34 cellular contexts compared by ENCODE assay signal in genomic region chr5:160250826-160251225, GRCh38. TPM values are rescaled to one million over a fixed set of nuclear protein-coding genes. Genes with fewer than 3 reads are reported as not detected.
"Had no signal": no experiment of that assay in that cellular context is flagged by ENCODE, and none has a peak within 500 bp of the region (broad histone marks: within the 10 kb centered on the region; RNA-seq: fewer than 3 reads in every experiment).

No MANE protein-coding gene starts in this region.

- H3K27me3 Mint-ChIP-seq: activated naive CD4-positive, alpha-beta T cell treated with anti-CD3 and anti-CD28 coated beads, Interleukin-2, amount 50 U/mL, for 24 hours; activated T-helper 17 cell treated with anti-CD3 and anti-CD28 coated beads, Interleukin-2, amount 50 U/mL, for 72 hours had no signal

- H3K4me1 ChIP-seq: ascending aorta, SJCRH30 had no signal

- H3K9me3 ChIP-seq: ascending aorta, SJCRH30 had no signal

- H3K27ac Mint-ChIP-seq: activated CD4-positive, alpha-beta memory T cell treated with anti-CD3 and anti-CD28 coated beads, Interleukin-2, amount 10 ng/mL, durations not matched to agents 7 days and 5 days; activated CD8-positive, alpha-beta memory T cell treated with anti-CD3 and anti-CD28 coated beads, Interleukin-2, amount 10 ng/mL, durations not matched to agents 7 days and 5 days; activated naive CD4-positive, alpha-beta T cell treated with anti-CD3 and anti-CD28 coated beads, Interleukin-2, amount 50 U/mL, for 24 hours; activated naive CD8-positive, alpha-beta T cell treated with anti-CD3 and anti-CD28 coated beads, Interleukin-2, amount 10 ng/mL, durations not matched to agents 7 days and 5 days; activated T-cell treated with anti-CD3 and anti-CD28 coated beads, Interleukin-2, amount 50 U/mL, for 72 hours; activated T-helper 17 cell treated with anti-CD3 and anti-CD28 coated beads, Interleukin-2, amount 50 U/mL, for 72 hours had no signal

- H3K36me3 Mint-ChIP-seq: activated CD8-positive, alpha-beta memory T cell treated with anti-CD3 and anti-CD28 coated beads, Interleukin-2, amount 10 ng/mL, durations not matched to agents 7 days and 5 days; activated naive CD4-positive, alpha-beta T cell treated with anti-CD3 and anti-CD28 coated beads, Interleukin-2, amount 50 U/mL, for 24 hours; activated naive CD8-positive, alpha-beta T cell treated with anti-CD3 and anti-CD28 coated beads, Interleukin-2, amount 10 ng/mL, durations not matched to agents 7 days and 5 days had no signal

- DNase-seq: activated CD4-positive, alpha-beta memory T cell treated with anti-CD3 and anti-CD28 coated beads, Interleukin-2, amount 10 ng/mL, durations not matched to agents 7 days and 5 days; activated CD4-positive, alpha-beta T cell treated with anti-CD3 and anti-CD28 coated beads for 1 hour; activated CD4-positive, alpha-beta T cell treated with anti-CD3 and anti-CD28 coated beads for 48 hours; activated CD4-positive, CD25-positive, alpha-beta regulatory T cell; activated CD8-positive, alpha-beta memory T cell treated with anti-CD3 and anti-CD28 coated beads for 24 hours; activated CD8-positive, alpha-beta memory T cell treated with anti-CD3 and anti-CD28 coated beads, Interleukin-2, amount 10 ng/mL, durations not matched to agents 7 days and 5 days; activated effector memory CD4-positive, alpha-beta T cell treated with anti-CD3 and anti-CD28 coated beads, Interleukin-2, amount 50 U/mL, for 16 hours; activated naive CD4-positive, alpha-beta T cell treated with Interleukin-2 at 50 U/mL for 16 hours; activated naive CD8-positive, alpha-beta T cell treated with anti-CD3 and anti-CD28 coated beads, Interleukin-2, amount 10 ng/mL, durations not matched to agents 7 days and 5 days; activated T-cell treated with anti-CD3 and anti-CD28 coated beads, Interleukin-2, amount 50 U/mL, for 1 hour; activated T-cell treated with anti-CD3 and anti-CD28 coated beads, Interleukin-2, amount 50 U/mL, for 72 hours; amygdala; MM.1S; MV-4-11; NCI-H1092; NCI-H1436 treated with DMSO at 0.1 percent for 48 hours; NCI-H1694 treated with DMSO at 0.1 percent for 48 hours; NCI-H2029; NCI-H345; NCI-H524 treated with DMSO at 0.1 percent for 48 hours; SHP77; SJCRH30; T1000; WERI-Rb-1 had no signal

- H3K4me1 Mint-ChIP-seq: activated CD4-positive, alpha-beta memory T cell treated with anti-CD3 and anti-CD28 coated beads, Interleukin-2, amount 10 ng/mL, durations not matched to agents 7 days and 5 days; activated CD8-positive, alpha-beta memory T cell treated with anti-CD3 and anti-CD28 coated beads, Interleukin-2, amount 10 ng/mL, durations not matched to agents 7 days and 5 days; activated naive CD4-positive, alpha-beta T cell treated with anti-CD3 and anti-CD28 coated beads, Interleukin-2, amount 50 U/mL, for 24 hours; activated naive CD8-positive, alpha-beta T cell treated with anti-CD3 and anti-CD28 coated beads, Interleukin-2, amount 10 ng/mL, durations not matched to agents 7 days and 5 days; activated T-helper 17 cell treated with anti-CD3 and anti-CD28 coated beads, Interleukin-2, amount 50 U/mL, for 72 hours had no signal

- H3K27me3 ChIP-seq: ascending aorta, SJCRH30 had no signal

- H3K36me3 ChIP-seq: ascending aorta had no signal

- H3K4me3 ChIP-seq: ascending aorta, SJCRH30, SK-N-MC had no signal

- ATAC-seq: activated CD8-positive, alpha-beta memory T cell treated with anti-CD3 and anti-CD28 coated beads, Interleukin-2, amount 10 ng/mL, durations not matched to agents 7 days and 5 days; activated T-cell treated with anti-CD3 and anti-CD28 coated beads, Interleukin-2, amount 50 U/mL, for 72 hours; activated T-helper 17 cell treated with anti-CD3 and anti-CD28 coated beads, Interleukin-2, amount 50 U/mL, for 72 hours; Panc1 had no signal

- H3K9me3 Mint-ChIP-seq: activated CD4-positive, alpha-beta memory T cell treated with anti-CD3 and anti-CD28 coated beads, Interleukin-2, amount 10 ng/mL, durations not matched to agents 7 days and 5 days; activated naive CD4-positive, alpha-beta T cell treated with anti-CD3 and anti-CD28 coated beads, Interleukin-2, amount 50 U/mL, for 24 hours; activated naive CD8-positive, alpha-beta T cell treated with anti-CD3 and anti-CD28 coated beads, Interleukin-2, amount 10 ng/mL, durations not matched to agents 7 days and 5 days; activated T-cell treated with anti-CD3 and anti-CD28 coated beads, Interleukin-2, amount 50 U/mL, for 72 hours; activated T-helper 17 cell treated with anti-CD3 and anti-CD28 coated beads, Interleukin-2, amount 50 U/mL, for 72 hours had no signal

- H3K4me3 Mint-ChIP-seq: activated CD4-positive, alpha-beta memory T cell treated with anti-CD3 and anti-CD28 coated beads, Interleukin-2, amount 10 ng/mL, durations not matched to agents 7 days and 5 days; activated CD8-positive, alpha-beta memory T cell treated with anti-CD3 and anti-CD28 coated beads, Interleukin-2, amount 10 ng/mL, durations not matched to agents 7 days and 5 days; activated naive CD4-positive, alpha-beta T cell treated with anti-CD3 and anti-CD28 coated beads, Interleukin-2, amount 50 U/mL, for 24 hours; activated naive CD8-positive, alpha-beta T cell treated with anti-CD3 and anti-CD28 coated beads, Interleukin-2, amount 10 ng/mL, durations not matched to agents 7 days and 5 days; activated T-cell treated with anti-CD3 and anti-CD28 coated beads, Interleukin-2, amount 50 U/mL, for 72 hours; activated T-helper 17 cell treated with anti-CD3 and anti-CD28 coated beads, Interleukin-2, amount 50 U/mL, for 72 hours had no signal

- H3K27ac ChIP-seq: ascending aorta, KMS-11, SJCRH30, SK-N-MC, WERI-Rb-1 had no signal

RNA-seq across cellular contexts. Expression of gene FABP6, which starts 21.5 kb away (rescaled TPM):
- total RNA-seq: activated CD4-positive, alpha-beta memory T cell treated with anti-CD3 and anti-CD28 coated beads, Interleukin-2, amount 10 ng/mL, durations not matched to agents 7 days and 5 days; activated CD8-positive, alpha-beta memory T cell treated with anti-CD3 and anti-CD28 coated beads, Interleukin-2, amount 10 ng/mL, durations not matched to agents 7 days and 5 days; activated naive CD8-positive, alpha-beta T cell treated with anti-CD3 and anti-CD28 coated beads, Interleukin-2, amount 10 ng/mL, durations not matched to agents 7 days and 5 days; activated T-cell treated with anti-CD3 and anti-CD28 coated beads, Interleukin-2, amount 50 U/mL, for 72 hours; ascending aorta; LHCN-M2; T-helper 1 cell treated with Interleukin-12 subunit alpha and Interleukin-12 subunit beta and Interleukin-4 antibody, amounts not matched to agents 30 ng/mL and 1 ng/mL, for 36 hours; T-helper 2 cell treated with Interferon-gamma antibody and Interleukin-4, amounts not matched to agents 100 ng/mL and 5 ng/mL, for 36 hours had no signal
- polyA plus RNA-seq: adipose tissue had no signal
